In the genomic region with DNA sequence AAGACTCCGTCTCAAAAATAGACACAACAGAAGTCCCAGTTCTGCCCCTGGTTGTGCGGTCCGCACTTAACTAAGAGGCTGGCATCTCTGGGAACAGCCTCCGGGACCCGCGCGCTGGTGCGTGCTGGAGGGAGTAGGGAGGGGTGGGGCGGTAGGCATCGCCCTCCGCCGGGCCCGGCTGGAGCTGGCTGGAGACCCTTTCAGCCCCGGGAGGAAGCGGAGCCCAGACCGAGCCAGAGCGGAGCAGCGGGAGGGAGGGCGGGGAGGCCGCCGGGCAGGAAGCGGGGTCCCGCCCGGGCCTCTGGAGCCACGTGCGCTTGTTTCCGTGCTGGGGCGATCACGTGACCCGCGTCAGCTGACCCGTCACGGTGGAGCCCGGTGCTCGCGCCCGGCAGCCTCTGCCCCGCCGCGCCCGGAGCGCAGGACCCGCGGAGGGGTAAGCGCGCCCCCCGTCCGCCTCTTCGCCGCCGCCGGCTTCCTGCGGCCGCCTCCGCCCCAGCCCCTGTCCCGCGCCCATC, we compare ENCODE assay signal across 1 cellular context.
TF ChIP-seq lines count a peak whose summit lies in the region.

Gene WDR81, plus strand, starts transcription at position 354 of the 518 bp plus-strand sequence. CDS start 256 bp downstream, outside the sequence.

TF ChIP-seq in HEK293, 187 proteins besides CTCF, POLR2A, EP300 and RAD21 (continued from another document and continues in another):
- TF ChIP-seq, protein P1, sequence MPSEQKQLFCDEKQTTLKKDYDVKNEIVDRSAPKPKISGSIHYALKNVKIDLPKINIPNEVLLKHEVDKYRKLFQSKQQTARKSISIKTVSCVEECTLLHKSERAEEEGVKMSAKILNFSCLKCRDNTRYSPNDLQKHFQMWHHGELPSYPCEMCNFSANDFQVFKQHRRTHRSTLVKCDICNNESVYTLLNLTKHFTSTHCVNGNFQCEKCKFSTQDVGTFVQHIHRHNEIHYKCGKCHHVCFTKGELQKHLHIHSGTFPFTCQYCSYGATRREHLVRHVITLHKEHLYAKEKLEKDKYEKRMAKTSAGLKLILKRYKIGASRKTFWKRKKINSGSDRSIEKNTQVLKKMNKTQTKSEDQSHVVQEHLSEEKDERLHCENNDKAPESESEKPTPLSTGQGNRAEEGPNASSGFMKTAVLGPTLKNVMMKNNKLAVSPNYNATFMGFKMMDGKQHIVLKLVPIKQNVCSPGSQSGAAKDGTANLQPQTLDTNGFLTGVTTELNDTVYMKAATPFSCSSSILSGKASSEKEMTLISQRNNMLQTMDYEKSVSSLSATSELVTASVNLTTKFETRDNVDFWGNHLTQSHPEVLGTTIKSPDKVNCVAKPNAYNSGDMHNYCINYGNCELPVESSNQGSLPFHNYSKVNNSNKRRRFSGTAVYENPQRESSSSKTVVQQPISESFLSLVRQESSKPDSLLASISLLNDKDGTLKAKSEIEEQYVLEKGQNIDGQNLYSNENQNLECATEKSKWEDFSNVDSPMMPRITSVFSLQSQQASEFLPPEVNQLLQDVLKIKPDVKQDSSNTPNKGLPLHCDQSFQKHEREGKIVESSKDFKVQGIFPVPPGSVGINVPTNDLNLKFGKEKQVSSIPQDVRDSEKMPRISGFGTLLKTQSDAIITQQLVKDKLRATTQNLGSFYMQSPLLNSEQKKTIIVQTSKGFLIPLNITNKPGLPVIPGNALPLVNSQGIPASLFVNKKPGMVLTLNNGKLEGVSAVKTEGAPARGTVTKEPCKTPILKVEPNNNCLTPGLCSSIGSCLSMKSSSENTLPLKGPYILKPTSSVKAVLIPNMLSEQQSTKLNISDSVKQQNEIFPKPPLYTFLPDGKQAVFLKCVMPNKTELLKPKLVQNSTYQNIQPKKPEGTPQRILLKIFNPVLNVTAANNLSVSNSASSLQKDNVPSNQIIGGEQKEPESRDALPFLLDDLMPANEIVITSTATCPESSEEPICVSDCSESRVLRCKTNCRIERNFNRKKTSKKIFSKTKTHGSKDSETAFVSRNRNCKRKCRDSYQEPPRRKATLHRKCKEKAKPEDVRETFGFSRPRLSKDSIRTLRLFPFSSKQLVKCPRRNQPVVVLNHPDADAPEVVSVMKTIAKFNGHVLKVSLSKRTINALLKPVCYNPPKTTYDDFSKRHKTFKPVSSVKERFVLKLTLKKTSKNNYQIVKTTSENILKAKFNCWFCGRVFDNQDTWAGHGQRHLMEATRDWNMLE (tag by site-specific recombination; conservative IDR thresholded peaks at IDR 0.05; ENCODE audit: low read depth), result no peak
- no peak for TF ChIP-seq ZNF138 (tag by site-specific recombination; IDR thresholded peaks at IDR 0.05; ENCODE audit: borderline replicate concordance)
- no peak for TF ChIP-seq GLI4 (tag by site-specific recombination; IDR thresholded peaks at IDR 0.05)
- no peak for TF ChIP-seq ZNF664 (tag by site-specific recombination; IDR thresholded peaks at IDR 0.05)
- no peak for TF ChIP-seq ZNF23 (tag by site-specific recombination; IDR thresholded peaks at IDR 0.05; ENCODE audit: borderline replicate concordance)
- no peak for TF ChIP-seq ZNF280C (tag by site-specific recombination; IDR thresholded peaks at IDR 0.05)
- TF ChIP-seq ZNF112 (tag by site-specific recombination; IDR thresholded peaks at IDR 0.05), result no peak
- TF ChIP-seq FEZF1 (tag by site-specific recombination; IDR thresholded peaks at IDR 0.05), result no peak
- TF ChIP-seq ZNF214 (tag by site-specific recombination; IDR thresholded peaks at IDR 0.05; ENCODE audit: borderline replicate concordance), result no peak
- no peak for TF ChIP-seq ZNF629 (tag by site-specific recombination; IDR thresholded peaks at IDR 0.05)
- no peak for TF ChIP-seq ZNF510 (tag by site-specific recombination; IDR thresholded peaks at IDR 0.05; ENCODE audit: insufficient replicate concordance)
- TF ChIP-seq, protein P2, sequence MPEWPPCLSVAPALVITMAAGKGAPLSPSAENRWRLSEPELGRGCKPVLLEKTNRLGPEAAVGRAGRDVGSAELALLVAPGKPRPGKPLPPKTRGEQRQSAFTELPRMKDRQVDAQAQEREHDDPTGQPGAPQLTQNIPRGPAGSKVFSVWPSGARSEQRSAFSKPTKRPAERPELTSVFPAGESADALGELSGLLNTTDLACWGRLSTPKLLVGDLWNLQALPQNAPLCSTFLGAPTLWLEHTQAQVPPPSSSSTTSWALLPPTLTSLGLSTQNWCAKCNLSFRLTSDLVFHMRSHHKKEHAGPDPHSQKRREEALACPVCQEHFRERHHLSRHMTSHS (tag by site-specific recombination; IDR thresholded peaks at IDR 0.05), result no peak
- no peak for TF ChIP-seq ZNF707 (tag by site-specific recombination; IDR thresholded peaks at IDR 0.05)
- TF ChIP-seq ZNF211 (tag by site-specific recombination; IDR thresholded peaks at IDR 0.05; ENCODE audit: low read depth), result no peak
- TF ChIP-seq ZNF426 (tag by site-specific recombination; IDR thresholded peaks at IDR 0.05), result no peak
- TF ChIP-seq ZNF133 (tag by site-specific recombination; IDR thresholded peaks at IDR 0.05), result no peak
- no peak for TF ChIP-seq ZNF792 (tag by site-specific recombination; IDR thresholded peaks at IDR 0.05)
- TF ChIP-seq ZNF514 (tag by site-specific recombination; IDR thresholded peaks at IDR 0.05), result no peak
- TF ChIP-seq ZSCAN5A (tag by site-specific recombination; IDR thresholded peaks at IDR 0.05), result no peak
- no peak for TF ChIP-seq ZNF174 (tag by site-specific recombination; IDR thresholded peaks at IDR 0.05)
- TF ChIP-seq ZNF184 (tag by site-specific recombination; IDR thresholded peaks at IDR 0.05), result no peak
- no peak for TF ChIP-seq ZNF221 (tag by site-specific recombination; IDR thresholded peaks at IDR 0.05; ENCODE audit: borderline replicate concordance)
- no peak for TF ChIP-seq ZNF558 (tag by site-specific recombination; IDR thresholded peaks at IDR 0.05)
- TF ChIP-seq ZNF639 (tag by site-specific recombination; IDR thresholded peaks at IDR 0.05), result no peak
- 0 out of 2 replicates have a peak, but pooled peaks have one; percentile 61 for TF ChIP-seq ZNF660 (tag by site-specific recombination; IDR thresholded peaks at IDR 0.05)
- TF ChIP-seq ZSCAN23 (tag by site-specific recombination; IDR thresholded peaks at IDR 0.05), result no peak
- TF ChIP-seq OSR2 (tag by site-specific recombination; IDR thresholded peaks at IDR 0.05), result no peak
- no peak for TF ChIP-seq ZBTB48 (tag by site-specific recombination; IDR thresholded peaks at IDR 0.05)
- no peak for TF ChIP-seq ZNF324 (tag by site-specific recombination; IDR thresholded peaks at IDR 0.05)
- TF ChIP-seq ZBTB20 (tag by site-specific recombination; IDR thresholded peaks at IDR 0.05), result peak; percentile 93
- TF ChIP-seq IKZF3 (tag by site-specific recombination; IDR thresholded peaks at IDR 0.05), result no peak
- TF ChIP-seq, protein P3, sequence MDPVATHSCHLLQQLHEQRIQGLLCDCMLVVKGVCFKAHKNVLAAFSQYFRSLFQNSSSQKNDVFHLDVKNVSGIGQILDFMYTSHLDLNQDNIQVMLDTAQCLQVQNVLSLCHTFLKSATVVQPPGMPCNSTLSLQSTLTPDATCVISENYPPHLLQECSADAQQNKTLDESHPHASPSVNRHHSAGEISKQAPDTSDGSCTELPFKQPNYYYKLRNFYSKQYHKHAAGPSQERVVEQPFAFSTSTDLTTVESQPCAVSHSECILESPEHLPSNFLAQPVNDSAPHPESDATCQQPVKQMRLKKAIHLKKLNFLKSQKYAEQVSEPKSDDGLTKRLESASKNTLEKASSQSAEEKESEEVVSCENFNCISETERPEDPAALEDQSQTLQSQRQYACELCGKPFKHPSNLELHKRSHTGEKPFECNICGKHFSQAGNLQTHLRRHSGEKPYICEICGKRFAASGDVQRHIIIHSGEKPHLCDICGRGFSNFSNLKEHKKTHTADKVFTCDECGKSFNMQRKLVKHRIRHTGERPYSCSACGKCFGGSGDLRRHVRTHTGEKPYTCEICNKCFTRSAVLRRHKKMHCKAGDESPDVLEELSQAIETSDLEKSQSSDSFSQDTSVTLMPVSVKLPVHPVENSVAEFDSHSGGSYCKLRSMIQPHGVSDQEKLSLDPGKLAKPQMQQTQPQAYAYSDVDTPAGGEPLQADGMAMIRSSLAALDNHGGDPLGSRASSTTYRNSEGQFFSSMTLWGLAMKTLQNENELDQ (tag by site-specific recombination; IDR thresholded peaks at IDR 0.05; ENCODE audit: low read depth), result no peak
- no peak for TF ChIP-seq ZNF670 (tag by site-specific recombination; IDR thresholded peaks at IDR 0.05; ENCODE audit: low read depth)
- no peak for TF ChIP-seq SETDB1 (IDR thresholded peaks at IDR 0.05; ENCODE audit: insufficient read length, low read length)
- peak; percentile 59; the same call in 1 of the 2 replicates for TF ChIP-seq KLF1 (tag by site-specific recombination; IDR thresholded peaks at IDR 0.05)
- no peak for TF ChIP-seq YY1 (tag by site-specific recombination; IDR thresholded peaks at IDR 0.05)
- no peak for TF ChIP-seq ZNF768 (tag by site-specific recombination; IDR thresholded peaks at IDR 0.05)
- no peak for TF ChIP-seq YY2 (tag by site-specific recombination; IDR thresholded peaks at IDR 0.05)
- TF ChIP-seq ZSCAN18 (tag by site-specific recombination; IDR thresholded peaks at IDR 0.05), result no peak
- no peak for TF ChIP-seq ZNF530 (tag by site-specific recombination; IDR thresholded peaks at IDR 0.05; ENCODE audit: low read depth)
- no peak for TF ChIP-seq KLF7 (tag by site-specific recombination; IDR thresholded peaks at IDR 0.05; ENCODE audit: borderline replicate concordance)
- TF ChIP-seq EGR2 (tag by site-specific recombination; IDR thresholded peaks at IDR 0.05; ENCODE audit: low read depth), result no peak
- no peak for TF ChIP-seq OVOL3 (tag by site-specific recombination; IDR thresholded peaks at IDR 0.05)
- TF ChIP-seq ZEB2 (tag by site-specific recombination; IDR thresholded peaks at IDR 0.05), result no peak
- no peak for TF ChIP-seq ZNF280D (tag by site-specific recombination; IDR thresholded peaks at IDR 0.05)
